20 cellular contexts compared by ENCODE assay signal in the genomic region with DNA sequence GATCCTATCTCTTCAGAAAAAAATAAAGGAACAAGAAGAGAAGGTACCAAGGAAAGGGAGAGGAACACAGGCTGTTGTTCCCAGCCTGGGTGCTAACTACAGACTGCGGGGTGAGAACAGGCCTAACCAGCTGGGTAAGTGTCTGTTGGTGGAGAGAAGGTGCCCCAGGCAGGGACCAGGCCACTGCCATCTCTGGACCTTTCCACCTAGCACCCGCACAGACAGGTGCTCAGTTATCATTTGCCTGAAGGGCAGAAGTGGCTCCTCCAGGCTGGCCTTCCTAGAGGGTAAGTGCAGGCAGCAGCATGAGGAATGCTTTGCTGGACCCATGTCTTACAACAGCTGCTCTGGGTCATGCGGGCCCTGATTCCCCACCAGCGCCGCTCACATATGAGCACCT. TPM values are rescaled to one million over a fixed set of nuclear protein-coding genes. Genes with fewer than 3 reads are reported as not detected.
DNase-seq lines count a peak whose midpoint lies in the region; ATAC-seq and TF ChIP-seq lines count a peak whose summit lies in the region.
"Had no signal": no experiment of that assay in that cellular context is flagged by ENCODE, and none has a peak within 500 bp of the region (broad histone marks: within the 10 kb centered on the region; RNA-seq: fewer than 3 reads in every experiment).

No MANE protein-coding gene starts in this region.

- H3K4me3 Mint-ChIP-seq in activated CD4-positive, alpha-beta T cell treated with anti-CD3 and anti-CD28 coated beads for 36 hours: no peak overlapping the region
- H3K4me3 Mint-ChIP-seq in central memory CD8-positive, alpha-beta T cell: no peak overlapping the region
- H3K4me3 Mint-ChIP-seq in CD14-positive monocyte: no peak overlapping the region
- H3K4me3 Mint-ChIP-seq: activated B cell treated with CpG ODN at 0.5 μM for 24 hours, neural crest cell had no signal

- H3K9me3 Mint-ChIP-seq in activated CD4-positive, alpha-beta T cell treated with anti-CD3 and anti-CD28 coated beads for 36 hours (ENCODE audit: low read depth): no peaks in the 10 kb centered on the region
- no peaks in the 10 kb centered on the region for H3K9me3 Mint-ChIP-seq in central memory CD8-positive, alpha-beta T cell
- H3K9me3 Mint-ChIP-seq in CD14-positive monocyte: no peaks in the 10 kb centered on the region
- H3K9me3 Mint-ChIP-seq: activated B cell treated with CpG ODN at 0.5 μM for 24 hours, neural crest cell had no signal

- H3K4me3 ChIP-seq in HCT116 (replicated peaks in 1 of 2; ENCODE audit: low read depth in 1 of 2, low read length in 2 of 2) (no peak overlapping the region), trophoblast cell (ENCODE audit: low read depth, low read length) (no peak overlapping the region)
- H3K4me3 ChIP-seq: A549, GM12878, right lobe of liver, tibial nerve had no signal

- H3K36me3 Mint-ChIP-seq in activated CD4-positive, alpha-beta T cell treated with anti-CD3 and anti-CD28 coated beads for 36 hours (ENCODE audit: low read depth): peaks cover 47% of the 10 kb centered on the region
- peaks cover 37% of the 10 kb centered on the region for H3K36me3 Mint-ChIP-seq in central memory CD8-positive, alpha-beta T cell (ENCODE audit: insufficient read depth)
- peaks cover 33 to 61% of the 10 kb centered on the region in 2 donors for H3K36me3 Mint-ChIP-seq in CD14-positive monocyte

- H4K8ac ChIP-seq in trophoblast cell (ENCODE audit: low read depth, low read length): no peak overlapping the region

- H2AK5ac ChIP-seq in trophoblast cell (ENCODE audit: low read length): no peak overlapping the region

- H3K36me3 ChIP-seq in HCT116 (ENCODE audit: control insufficient read depth in 1 of 2, insufficient read depth in 2 of 2, low read length in 2 of 2) (peaks cover 24 to 39% of the 10 kb centered on the region in 2 experiments), trophoblast cell (ENCODE audit: control insufficient read depth in 1 of 2, insufficient read depth in 2 of 2, low read length in 2 of 2) (peaks cover 29 to 45% of the 10 kb centered on the region in 2 experiments)

- no peak for TF ChIP-seq RAD21 in HCT116 (IDR thresholded peaks at IDR 0.05; ENCODE audit: low read depth)

- no peaks in the 10 kb centered on the region for H3K9me2 ChIP-seq in HCT116 (ENCODE audit: insufficient read depth)

- H3K9ac ChIP-seq in HCT116 (ENCODE audit: low read length) (no peak overlapping the region), trophoblast cell (ENCODE audit: low read length) (no peak overlapping the region)

- WGBS in trophoblast cell (ENCODE audit: extremely low coverage, insufficient coverage, insufficient read length): no CpG with 5 or more reads among the region's 5 CpGs

- no peak overlapping the region for H2BK120ac ChIP-seq in trophoblast cell (ENCODE audit: insufficient read depth, low read length, poor library complexity)

- H2BK12ac ChIP-seq in trophoblast cell (ENCODE audit: low read length): no peak overlapping the region

- no peak overlapping the region for H4K91ac ChIP-seq in trophoblast cell (ENCODE audit: low read depth, low read length)

- H3K27ac Mint-ChIP-seq in activated CD4-positive, alpha-beta T cell treated with anti-CD3 and anti-CD28 coated beads for 36 hours: peak overlapping the region; percentile 74
- H3K27ac Mint-ChIP-seq in central memory CD8-positive, alpha-beta T cell (ENCODE audit: low read depth): peak overlapping the region; percentile 91
- H3K27ac Mint-ChIP-seq in CD14-positive monocyte: peak overlapping the region in 3 of 7 donors; percentile 51 to 80 (median 70)
- H3K27ac Mint-ChIP-seq: activated B cell treated with CpG ODN at 0.5 μM for 24 hours had no signal

- H3K27ac ChIP-seq in HCT116 (ENCODE audit: low read depth, low read length): no peak overlapping the region
- H3K27ac ChIP-seq in trophoblast cell (ENCODE audit: low read depth, low read length): no peak overlapping the region
- H3K27ac ChIP-seq: A549, right lobe of liver, tibial nerve had no signal

- no peak overlapping the region for H3K18ac ChIP-seq in trophoblast cell (ENCODE audit: low read length)

- H2AFZ ChIP-seq in HCT116 (ENCODE audit: low read depth, low read length, poor library complexity, severe bottlenecking) (no peak overlapping the region), trophoblast cell (ENCODE audit: insufficient read depth, low read length, poor library complexity) (no peak overlapping the region)

- H3K9me3 ChIP-seq in HCT116 (ENCODE audit: control insufficient read depth in 1 of 2, insufficient read depth in 1 of 2, low read depth in 1 of 2, low read length in 2 of 2) (no peaks in the 10 kb centered on the region), trophoblast cell (ENCODE audit: insufficient read depth, low read depth, low read length) (no peaks in the 10 kb centered on the region)
- H3K9me3 ChIP-seq: A549, right lobe of liver, tibial nerve had no signal

- no peak for ATAC-seq in activated CD4-positive, alpha-beta T cell treated with anti-CD3 and anti-CD28 coated beads for 36 hours
- ATAC-seq in HCT116: peak; percentile 49
- ATAC-seq in central memory CD8-positive, alpha-beta T cell (replicated peaks; ENCODE audit: extremely low read depth, poor library complexity, severe bottlenecking): no peak
- ATAC-seq: A549, right lobe of liver had no signal

- intact Hi-C loops in activated CD4-positive, alpha-beta T cell treated with anti-CD3 and anti-CD28 coated beads for 36 hours (cut with DNase I, micrococcal nuclease): no loop called here
- intact Hi-C loops in HCT116 (cut with micrococcal nuclease): no loop called here
- intact Hi-C loops in CD14-positive monocyte (cut with micrococcal nuclease): no loop called here

- no peak overlapping the region for H3K23ac ChIP-seq in trophoblast cell (ENCODE audit: low read length)

- H3K27me3 ChIP-seq in HCT116 (ENCODE audit: insufficient read depth, low read length) (no peaks in the 10 kb centered on the region), trophoblast cell (ENCODE audit: insufficient read depth, low read length) (no peaks in the 10 kb centered on the region)
- H3K27me3 ChIP-seq: right lobe of liver, tibial nerve had no signal

- H3K79me1 ChIP-seq in trophoblast cell (ENCODE audit: low read length): peaks cover 2% of the 10 kb centered on the region

- no peaks in the 10 kb centered on the region for H3K4me1 ChIP-seq in HCT116 (ENCODE audit: control insufficient read depth in 1 of 2, insufficient read depth in 2 of 2, low read length in 2 of 2)
- peaks cover 12 to 15% of the 10 kb centered on the region in 2 experiments for H3K4me1 ChIP-seq in trophoblast cell (ENCODE audit: control insufficient read depth in 1 of 2, insufficient read depth in 2 of 2, low read length in 2 of 2)
- H3K4me1 ChIP-seq: A549, right lobe of liver, tibial nerve had no signal

- H3K14ac ChIP-seq in trophoblast cell (ENCODE audit: low read length): no peak overlapping the region

- H3K79me2 ChIP-seq in HCT116 (ENCODE audit: insufficient read depth, low read length): peaks cover 96% of the 10 kb centered on the region
- H3K79me2 ChIP-seq in trophoblast cell (ENCODE audit: control insufficient read depth, insufficient read depth, low read length, poor library complexity): peaks cover 10% of the 10 kb centered on the region

- H4K20me1 ChIP-seq in HCT116 (ENCODE audit: insufficient read depth): peaks cover 27% of the 10 kb centered on the region; the same call in 1 of the 2 replicates

- TF ChIP-seq POLR2A in HCT116 (IDR thresholded peaks at IDR 0.05; ENCODE audit: borderline replicate concordance, extremely low read depth, insufficient read depth, insufficient read length): no peak

- POLR2A ChIA-PET in activated CD4-positive, alpha-beta T cell treated with anti-CD3 and anti-CD28 coated beads for 36 hours (lab: Charles Lee): interaction anchor here (1.0 to 1.1 kb wide), 2 partner anchors 8 to 10 kb away, joined by 3 to 6 read pairs; a partner anchor contains a TSS
- POLR2A ChIA-PET in HCT116 (lab: Charles Lee): no interaction called here

- no peak for DNase-seq in activated CD4-positive, alpha-beta T cell treated with anti-CD3 and anti-CD28 coated beads for 36 hours
- DNase-seq in activated CD4-positive, alpha-beta T cell treated with anti-CD3 and anti-CD28 coated beads, Interleukin-2, amount 50 U/mL, for 4 hours: no peak
- DNase-seq in HCT116 (ENCODE audit: low read depth, low spot score) (no peak), trophoblast cell (peak; percentile 99), CD14-positive monocyte (ENCODE audit: low spot score) (no peak), NCI-H226 (no peak), NCI-H446 treated with DMSO at 0.1 percent for 48 hours (lab: John Stamatoyannopoulos, UW) (no peak)
- DNase-seq in central memory CD8-positive, alpha-beta T cell (ENCODE audit: low spot score in 2 of 2): no peak
- DNase-seq: activated B cell treated with CpG ODN at 0.5 μM for 24 hours; activated CD8-positive, alpha-beta memory T cell treated with anti-CD3 and anti-CD28 coated beads, Interleukin-2, amount 50 U/mL, for 48 hours; central memory CD4-positive, alpha-beta T cell; NCI-H1694; NCI-H524; right lobe of liver; stimulated activated CD4-positive, alpha-beta T cell treated with anti-CD3 and anti-CD28 coated beads, Interleukin-2, amount 100 ng/mL, for 24 hours; stimulated activated CD8-positive, alpha-beta memory T cell treated with anti-CD3 and anti-CD28 coated beads, Interleukin-4, amount 100 ng/mL, for 48 hours had no signal

- BruUV-seq in HCT116 (replicated peaks; lab: Mats Ljungman, UMichigan): no TSS peak

- no peak overlapping the region for H4K12ac ChIP-seq in trophoblast cell (ENCODE audit: low read depth, low read length)

- H3K4ac ChIP-seq in trophoblast cell (ENCODE audit: low read depth, low read length): no peak overlapping the region

- no peak overlapping the region for H2BK5ac ChIP-seq in trophoblast cell (ENCODE audit: low read depth, low read length, poor library complexity)

- peaks cover 17% of the 10 kb centered on the region for H3K4me1 Mint-ChIP-seq in activated CD4-positive, alpha-beta T cell treated with anti-CD3 and anti-CD28 coated beads for 36 hours
- peaks cover 31% of the 10 kb centered on the region for H3K4me1 Mint-ChIP-seq in central memory CD8-positive, alpha-beta T cell
- H3K4me1 Mint-ChIP-seq in CD14-positive monocyte: peaks cover 4% of the 10 kb centered on the region

- no peak overlapping the region for H3K4me2 ChIP-seq in HCT116 (ENCODE audit: low read length)
- H3K4me2 ChIP-seq in trophoblast cell (ENCODE audit: low read length): no peak overlapping the region
- H3K4me2 ChIP-seq: A549 had no signal

- CTCF ChIA-PET in activated CD4-positive, alpha-beta T cell treated with anti-CD3 and anti-CD28 coated beads for 36 hours (lab: Charles Lee): interaction anchor here (0.5 to 1.1 kb wide), 2 partner anchors 31 to 66 kb away, joined by 3 to 6 read pairs; no protein-coding TSS in a partner anchor
- CTCF ChIA-PET in HCT116 (lab: Charles Lee): no interaction called here

- RAD21 ChIA-PET in HCT116 (lab: Charles Lee; ENCODE audit: low non-redundant PET in 1 of 2, low total read pairs in 2 of 2, uncharacterized antibody in 2 of 2, unreplicated experiment in 2 of 2): interaction anchor here in 1 of 2 experiments (0.6 kb wide), 1 partner anchor 327 kb away, joined by 3 read pairs; no protein-coding TSS in a partner anchor

- H3K27me3 Mint-ChIP-seq in activated CD4-positive, alpha-beta T cell treated with anti-CD3 and anti-CD28 coated beads for 36 hours: no peaks in the 10 kb centered on the region
- no peaks in the 10 kb centered on the region for H3K27me3 Mint-ChIP-seq in central memory CD8-positive, alpha-beta T cell
- H3K27me3 Mint-ChIP-seq in CD14-positive monocyte (ENCODE audit: low read depth in 3 of 3): peaks cover 0 to 1% (median 0%) of the 10 kb centered on the region in 3 donors
- H3K27me3 Mint-ChIP-seq: activated B cell treated with CpG ODN at 0.5 μM for 24 hours had no signal

- TF ChIP-seq CTCF in HCT116 (IDR thresholded peaks at IDR 0.05 in 2 of 3, conservative IDR thresholded peaks at IDR 0.05 in 1 of 3; ENCODE audit: borderline replicate concordance in 1 of 3, insufficient read depth in 1 of 3, low read depth in 2 of 3, low read length in 2 of 3) (no peak), CD14-positive monocyte (IDR thresholded peaks at IDR 0.05) (no peak)

RNA-seq across cellular contexts. Expression of a gene that starts 10.1 kb away (rescaled TPM):
- total RNA-seq in activated CD4-positive, alpha-beta T cell treated with anti-CD3 and anti-CD28 coated beads for 36 hours: 100 to 1,000 TPM; 374 to 385 TPM
- total RNA-seq in HCT116 (2021; ENCODE audit: unreplicated experiment): 235 TPM
- polyA plus RNA-seq in HCT116 (2012): 110 and 112 TPM in 2 replicates
- 153 and 165 TPM in 2 replicates for polyA plus RNA-seq in trophoblast cell (2013)
- 10 to 100 TPM; 17.6 to 19.0 TPM for polyA plus RNA-seq in CD14-positive monocyte

RNA-seq across cellular contexts. Expression of a gene that starts 46.5 kb away (rescaled TPM):
- 1 to 10 TPM; 8.1 to 9.0 TPM for total RNA-seq in activated CD4-positive, alpha-beta T cell treated with anti-CD3 and anti-CD28 coated beads for 36 hours
- total RNA-seq in HCT116 (2021; ENCODE audit: unreplicated experiment): 6.1 TPM
- polyA plus RNA-seq in HCT116 (2012): 3.8 and 3.9 TPM in 2 replicates
- polyA plus RNA-seq in trophoblast cell (2013): 20.2 and 22.2 TPM in 2 replicates
- under 1 TPM; 0.40 to 0.55 TPM for polyA plus RNA-seq in CD14-positive monocyte

Comparison
In these comparisons a context has a peak if more than half of its experiments do, and no peak if none do; other contexts are left out.
1. DNase-seq: peak in trophoblast cell (2 of 2); none in activated CD4-positive, alpha-beta T cell treated with anti-CD3 and anti-CD28 coated beads for 36 hours (single experiment), activated CD4-positive, alpha-beta T cell treated with anti-CD3 and anti-CD28 coated beads, Interleukin-2, amount 50 U/mL, for 4 hours (0 of 2), HCT116 (single experiment), central memory CD8-positive, alpha-beta T cell (0 of 2), CD14-positive monocyte (single experiment), NCI-H226 (single experiment) and NCI-H446 treated with DMSO at 0.1 percent for 48 hours (single experiment).